ENCODE assay signal across 8 cellular contexts in genomic region chr15:40105517-40106202, GRCh38. TPM values are rescaled to one million over a fixed set of nuclear protein-coding genes. Genes with fewer than 3 reads are reported as not detected.
DNase-seq lines count a peak whose midpoint lies in the region; ATAC-seq, FAIRE-seq and TF ChIP-seq lines count a peak whose summit lies in the region.

No MANE protein-coding gene starts in this region.

- in situ Hi-C loops in ACHN (cut with HindIII; ENCODE audit: low pct_ligation_motif_present, low pct_unique_long_range_greater_than_20kb, low sequenced_read_pairs): no loop called here

- intact Hi-C loops in Caco-2 (cut with micrococcal nuclease; ENCODE audit: unreplicated experiment) (loop anchor here (1.0 kb wide), 3 partner anchors 7 to 60 kb away; no protein-coding TSS in a partner anchor), pancreas (cut with DNase I) (no loop called here)

- H3K4me3 ChIP-seq in Caco-2 (ENCODE audit: low read depth, low read length) (no peak overlapping the region), pancreas (peak overlapping the region in 1 of 4 donors; percentile 6)

- H3K36me3 Mint-ChIP-seq in Caco-2 (ENCODE audit: insufficient read depth, unreplicated experiment): peaks cover 66% of the 10 kb centered on the region
- peaks cover 0 to 8% of the 10 kb centered on the region in 2 donors for H3K36me3 Mint-ChIP-seq in activated naive CD4-positive, alpha-beta T cell treated with anti-CD3 and anti-CD28 coated beads, Interleukin-2, amount 50 U/mL, for 72 hours

- H3K27me3 ChIP-seq in Caco-2 (replicated peaks; ENCODE audit: control insufficient read depth, insufficient read depth, low read length) (no peaks in the 10 kb centered on the region), pancreas (no peaks in the 10 kb centered on the region)

- H3K4me1 ChIP-seq in Caco-2: peaks cover 66% of the 10 kb centered on the region
- peaks cover 50 to 64% (median 62%) of the 10 kb centered on the region in 3 donors for H3K4me1 ChIP-seq in pancreas

- H3K9me3 ChIP-seq in Caco-2 (no peaks in the 10 kb centered on the region), pancreas (no peaks in the 10 kb centered on the region)

- BruUV-seq in Caco-2 (replicated peaks; lab: Mats Ljungman, UMichigan): no TSS peak

- 0 out of 2 replicates have a peak, but pooled peaks cover 4% of the 10 kb centered on the region for H3K36me3 ChIP-seq in Caco-2 (ENCODE audit: control insufficient read depth, insufficient read depth, low read length)
- H3K36me3 ChIP-seq in pancreas: no peaks in the 10 kb centered on the region

- H3K27ac Mint-ChIP-seq in Caco-2 (ENCODE audit: unreplicated experiment): peak overlapping the region; percentile 96
- H3K27ac Mint-ChIP-seq in activated naive CD4-positive, alpha-beta T cell treated with anti-CD3 and anti-CD28 coated beads, Interleukin-2, amount 50 U/mL, for 72 hours: peak overlapping the region; percentile 84 to 91

- CTCF ChIA-PET in Caco-2 (lab: Charles Lee): interaction anchor here (0.6 to 2.3 kb wide), 7 partner anchors 17 to 218 kb away, joined by 3 to 16 read pairs (median 6); partner anchors contain the start of gene INAFM2

- H3K4me1 Mint-ChIP-seq in Caco-2 (ENCODE audit: low read depth, unreplicated experiment): peaks cover 54% of the 10 kb centered on the region

- peak overlapping the region in 3 of 4 donors; percentile 14 to 93 (median 85) for H3K27ac ChIP-seq in pancreas

- ATAC-seq in HG02678 (IDR thresholded peaks at IDR 0.05; ENCODE audit: unreplicated experiment) (peak; percentile 19), pancreas (no peak), GM19324 (IDR thresholded peaks at IDR 0.05; ENCODE audit: low FRiP score, unreplicated experiment) (no peak)
- ATAC-seq in activated naive CD4-positive, alpha-beta T cell treated with anti-CD3 and anti-CD28 coated beads, Interleukin-2, amount 50 U/mL, for 72 hours: peak; percentile 59 to 78

- H3K27me3 Mint-ChIP-seq in Caco-2 (ENCODE audit: insufficient read depth, unreplicated experiment): no peaks in the 10 kb centered on the region

- POLR2A ChIA-PET in Caco-2 (lab: Charles Lee): interaction anchor here (0.7 to 4.5 kb wide), 6 partner anchors 7 to 54 kb away, joined by 3 to 30 read pairs (median 6); no protein-coding TSS in a partner anchor

- TF ChIP-seq CTCF in Caco-2 (IDR thresholded peaks at IDR 0.05; ENCODE audit: insufficient read depth in 1 of 2, low read depth in 1 of 2, low read length in 1 of 2, severe bottlenecking in 1 of 2, unreplicated experiment in 1 of 2): no peak
- no peak for TF ChIP-seq CTCF in pancreas (IDR thresholded peaks at IDR 0.05)

- FAIRE-seq in pancreas (lab: Jason Lieb, UNC): no peak

- DNase-seq in Caco-2: no peak
- DNase-seq in activated naive CD4-positive, alpha-beta T cell treated with anti-CD3 and anti-CD28 coated beads, Interleukin-2, amount 50 U/mL, for 72 hours (ENCODE audit: low spot score in 2 of 2): peak; percentile 58 to 80
- peak in 1 of 6 donors; percentile 31 for DNase-seq in pancreas
- DNase-seq in ACHN: no peak
- no peak for DNase-seq in NCI-H1092 treated with DMSO at 0.1 percent for 48 hours (lab: John Stamatoyannopoulos, UW)
- no peak for DNase-seq in SHP77 (lab: John Stamatoyannopoulos, UW)

- no peaks in the 10 kb centered on the region for H3K9me3 Mint-ChIP-seq in Caco-2 (ENCODE audit: unreplicated experiment)
- H3K9me3 Mint-ChIP-seq in activated naive CD4-positive, alpha-beta T cell treated with anti-CD3 and anti-CD28 coated beads, Interleukin-2, amount 50 U/mL, for 72 hours: no peaks in the 10 kb centered on the region

- WGBS in pancreas, 2 donors: 82 to 85% methylated on average over 9 of the region's 9 CpGs

- peak overlapping the region; percentile 93 for H3K4me3 Mint-ChIP-seq in Caco-2 (ENCODE audit: unreplicated experiment)

RNA-seq across cellular contexts. Expression of gene BMF, which starts 3.0 kb away (rescaled TPM):
- total RNA-seq in Caco-2 (2022) (78.2 and 81.5 TPM in 2 replicates), pancreas (10 to 100 TPM in 3 of 6 donors, 1 to 10 TPM in 3; 4.1 to 25.9 (median 8.5) TPM)
- 10 to 100 TPM; 10.8 to 11.6 TPM for total RNA-seq in activated naive CD4-positive, alpha-beta T cell treated with anti-CD3 and anti-CD28 coated beads, Interleukin-2, amount 50 U/mL, for 72 hours
- 1 to 10 TPM; 4.3 to 4.8 TPM for polyA plus RNA-seq in pancreas

RNA-seq across cellular contexts. Expression of gene BUB1B, which starts 55.2 kb away (rescaled TPM):
- 62.7 and 73.5 TPM in 2 replicates for total RNA-seq in Caco-2 (2022)
- 100 to 1,000 TPM in 1 of 2 donors, 10 to 100 TPM in 1; 98.9 to 141 TPM for total RNA-seq in activated naive CD4-positive, alpha-beta T cell treated with anti-CD3 and anti-CD28 coated beads, Interleukin-2, amount 50 U/mL, for 72 hours
- 1 to 10 TPM in 3 of 6 donors, under 1 TPM in 1, not detected in 2; 0.92 to 1.9 (median 1.5) TPM for total RNA-seq in pancreas
- polyA plus RNA-seq in pancreas: under 1 TPM; 0.09 to 0.30 TPM

Comparison
In these comparisons a context has a peak if more than half of its experiments do, and no peak if none do; other contexts are left out.
1. DNase-seq: peak in activated naive CD4-positive, alpha-beta T cell treated with anti-CD3 and anti-CD28 coated beads, Interleukin-2, amount 50 U/mL, for 72 hours (2 of 2); none in Caco-2 (0 of 2), ACHN (single experiment), NCI-H1092 treated with DMSO at 0.1 percent for 48 hours (single experiment) and SHP77 (0 of 2).
2. ATAC-seq: peak in HG02678 (single experiment) and activated naive CD4-positive, alpha-beta T cell treated with anti-CD3 and anti-CD28 coated beads, Interleukin-2, amount 50 U/mL, for 72 hours (2 of 2); none in pancreas (0 of 4) and GM19324 (single experiment).
3. RNA of gene BUB1B, which starts 55.2 kb away (total RNA-seq): 98.9 to 141 TPM in activated naive CD4-positive, alpha-beta T cell treated with anti-CD3 and anti-CD28 coated beads, Interleukin-2, amount 50 U/mL, for 72 hours and 62.7 to 73.5 TPM in Caco-2; 0.92 to 1.9 TPM in pancreas; every median in the first group is over 10 times any median in the second.